Comparison of ENCODE assay signal across 7 cellular contexts in genomic region chrX:37060999-37061398, GRCh38. TPM values are rescaled to one million over a fixed set of nuclear protein-coding genes. Genes with fewer than 3 reads are reported as not detected.
DNase-seq lines count a peak whose midpoint lies in the region; ATAC-seq, FAIRE-seq and TF ChIP-seq lines count a peak whose summit lies in the region.

No MANE protein-coding gene starts in this region.

- H3K9ac ChIP-seq in MM.1S (ENCODE audit: low read length) (no peak overlapping the region), HepG2 (ENCODE audit: insufficient read depth, low read depth, low read length) (no peak overlapping the region)

- no peaks in the 10 kb centered on the region for H3K9me2 ChIP-seq in MM.1S (replicated peaks; ENCODE audit: insufficient read depth, low read length)

- H3K9me3 ChIP-seq in MM.1S (replicated peaks; ENCODE audit: insufficient read depth, low read length) (no peaks in the 10 kb centered on the region), HepG2 (ENCODE audit: low read length) (no peaks in the 10 kb centered on the region), esophagus squamous epithelium (no peaks in the 10 kb centered on the region)

- no peak overlapping the region for H3K4me3 ChIP-seq in MM.1S (ENCODE audit: low read length)
- no peak overlapping the region for H3K4me3 ChIP-seq in HepG2 (replicated peaks in 1 of 3; ENCODE audit: insufficient read depth in 1 of 3, low read depth in 2 of 3, low read length in 3 of 3)
- H3K4me3 ChIP-seq in esophagus squamous epithelium, result no peak overlapping the region

- TF ChIP-seq RAD21 in HepG2 (CRISPR knock-in tag; IDR thresholded peaks at IDR 0.05), result no peak

- H3K4me3 Mint-ChIP-seq in CD14-positive monocyte, result no peak overlapping the region

- TF ChIP-seq POLR2A in HepG2 (IDR thresholded peaks at IDR 0.05; ENCODE audit: insufficient read depth in 1 of 2, low read depth in 2 of 2, low read length in 2 of 2) (no peak), esophagus squamous epithelium (IDR thresholded peaks at IDR 0.05) (no peak)

- H3K79me2 ChIP-seq in MM.1S (ENCODE audit: low read length) (no peaks in the 10 kb centered on the region), HepG2 (ENCODE audit: insufficient read depth, low read length) (no peaks in the 10 kb centered on the region)

- H3K4me2 ChIP-seq in MM.1S (ENCODE audit: low read depth, low read length) (no peak overlapping the region), HepG2 (ENCODE audit: low read depth, low read length) (no peak overlapping the region)

- H3K27ac Mint-ChIP-seq in CD14-positive monocyte, result no peak overlapping the region

- intact Hi-C loops in HepG2 (cut with micrococcal nuclease; ENCODE audit: unreplicated experiment) (no loop called here), CD14-positive monocyte (cut with micrococcal nuclease) (no loop called here), esophagus squamous epithelium (cut with DNase I) (no loop called here)

- H3K36me3 ChIP-seq in MM.1S (replicated peaks; ENCODE audit: insufficient read depth, low read length) (no peaks in the 10 kb centered on the region), HepG2 (replicated peaks in 1 of 2; ENCODE audit: control insufficient read depth in 1 of 2, insufficient read depth in 2 of 2, low read length in 2 of 2) (no peaks in the 10 kb centered on the region), esophagus squamous epithelium (no peaks in the 10 kb centered on the region)

- no TSS peak for BruUV-seq in HepG2 (replicated peaks; lab: Mats Ljungman, UMichigan)

- in situ Hi-C loops in HepG2 (cut with HindIII; ENCODE audit: extremely low pct_ligation_motif_present, low pct_unique_long_range_greater_than_20kb), result no loop called here

- H3K27me3 ChIP-seq in MM.1S (replicated peaks; ENCODE audit: insufficient read depth, low read length), result no peaks in the 10 kb centered on the region
- no peaks in the 10 kb centered on the region for H3K27me3 ChIP-seq in HepG2 (ENCODE audit: control insufficient read depth in 1 of 2, insufficient read depth in 2 of 2, low read length in 2 of 2)
- no peaks in the 10 kb centered on the region for H3K27me3 ChIP-seq in esophagus squamous epithelium

- H2AFZ ChIP-seq in MM.1S (ENCODE audit: low read length), result no peak overlapping the region
- H2AFZ ChIP-seq in HepG2 (ENCODE audit: low read length), result no peak overlapping the region

- no peaks in the 10 kb centered on the region for H3K4me1 ChIP-seq in MM.1S (ENCODE audit: low read length)
- H3K4me1 ChIP-seq in HepG2 (ENCODE audit: insufficient read depth, low read length), result no peaks in the 10 kb centered on the region
- H3K4me1 ChIP-seq in esophagus squamous epithelium, result no peaks in the 10 kb centered on the region

- H3K27ac ChIP-seq in MM.1S (ENCODE audit: low read length), result no peak overlapping the region
- no peak overlapping the region for H3K27ac ChIP-seq in HepG2 (ENCODE audit: extremely low read length, insufficient read depth, low read length)
- H3K27ac ChIP-seq in esophagus squamous epithelium, result no peak overlapping the region

- H4K20me1 ChIP-seq in MM.1S (ENCODE audit: insufficient read depth, low read length) (no peaks in the 10 kb centered on the region), HepG2 (ENCODE audit: insufficient read depth, low read length) (no peaks in the 10 kb centered on the region)

- no peaks in the 10 kb centered on the region for H3K9me3 Mint-ChIP-seq in CD14-positive monocyte

- ATAC-seq in GM21447 (IDR thresholded peaks at IDR 0.05; ENCODE audit: unreplicated experiment), result peak; percentile 67
- ATAC-seq in HepG2, result peak; percentile 60

- FAIRE-seq in HepG2 (lab: Jason Lieb, UNC), result no peak

- POLR2A ChIA-PET in HepG2 (lab: Yijun Ruan, JAX), result no interaction called here

- DNase-seq in GM04504 (ENCODE audit: low read depth) (peak; percentile 7), MM.1S (peak; percentile 37), amniotic epithelial cell (ENCODE audit: low read depth) (peak; percentile 41), HepG2 (ENCODE audit: low spot score) (peak; percentile 6), CD14-positive monocyte (ENCODE audit: low spot score) (no peak), esophagus squamous epithelium (lab: John Stamatoyannopoulos, UW) (no peak)

- H3K36me3 Mint-ChIP-seq in CD14-positive monocyte, result no peaks in the 10 kb centered on the region

- TF ChIP-seq CTCF in MM.1S (IDR thresholded peaks at IDR 0.05; ENCODE audit: low read length) (peak; percentile 54), HepG2 (CRISPR knock-in tag; IDR thresholded peaks at IDR 0.05) (peak; percentile 53), CD14-positive monocyte (IDR thresholded peaks at IDR 0.05) (no peak), esophagus squamous epithelium (IDR thresholded peaks at IDR 0.05) (peak in 2 of 6 experiments; percentile 30 to 35)

- WGBS in HepG2 (ENCODE audit: low lambda C conversion rate), result 3% methylated on average over 3 of the region's 3 CpGs
- WGBS in esophagus squamous epithelium, 2 donors, result 4 to 6% methylated on average over 3 of the region's 3 CpGs

- H3K4me1 Mint-ChIP-seq in CD14-positive monocyte, result no peaks in the 10 kb centered on the region

- TF ChIP-seq EP300 in HepG2 (IDR thresholded peaks at IDR 0.05; ENCODE audit: low read depth in 2 of 2, low read length in 2 of 2) (no peak), HepG2 (CRISPR knock-in tag; IDR thresholded peaks at IDR 0.05; ENCODE audit: borderline replicate concordance) (no peak)

- H3K27me3 Mint-ChIP-seq in CD14-positive monocyte (ENCODE audit: low read depth in 3 of 3), result peaks cover 0 to 2% (median 2%) of the 10 kb centered on the region in 3 donors

- no peaks in the 10 kb centered on the region for H3F3A ChIP-seq in MM.1S (ENCODE audit: insufficient read depth, low read length)

- CTCF ChIA-PET in HepG2 (lab: Yijun Ruan, JAX; ENCODE audit: low intra/inter-chr PET ratio, low total read pairs), result no interaction called here

TF ChIP-seq in HepG2, 621 proteins besides CTCF, POLR2A, EP300 and RAD21:
- TF ChIP-seq ZNF121 (CRISPR knock-in tag; IDR thresholded peaks at IDR 0.05), result no peak
- TF ChIP-seq STAG1 (CRISPR knock-in tag; IDR thresholded peaks at IDR 0.05), result peak; percentile 54

RNA-seq across cellular contexts. Expression of gene FAM47C, which starts 52.8 kb away (rescaled TPM):
- total RNA-seq in HepG2 (2016; rRNA removed; fragmentation: Illumina TruSeq; extraction: Trizol) (not detected in 2 replicates), esophagus squamous epithelium (not detected)
- not detected in 2 replicates for total RNA-seq in HepG2 (2016; cell fraction: cytosol; rRNA removed; fragmentation: Illumina TruSeq; extraction: Trizol; ENCODE audit: low read depth)
- total RNA-seq in HepG2 (2016; cell fraction: insoluble cytoplasmic fraction; rRNA removed; fragmentation: Illumina TruSeq; extraction: Trizol), result not detected in 2 replicates
- total RNA-seq in HepG2 (2016; cell fraction: membrane; rRNA removed; fragmentation: Illumina TruSeq; extraction: Trizol), result not detected in 2 replicates
- not detected in 2 replicates for total RNA-seq in HepG2 (2016; cell fraction: nucleus; rRNA removed; fragmentation: Illumina TruSeq; extraction: Trizol)
- polyA plus RNA-seq in HepG2 (2011; rRNA removed) (not detected in 2 replicates), CD14-positive monocyte (not detected)
- polyA plus RNA-seq in HepG2 (2011; cell fraction: cytosol; rRNA removed), result not detected in 2 replicates
- not detected in 2 replicates for polyA plus RNA-seq in HepG2 (2011; cell fraction: nucleus; rRNA removed)
- polyA plus RNA-seq in HepG2 (2012), result not detected in 2 replicates
- polyA plus RNA-seq in HepG2 (2016; cell fraction: cytosol; fragmentation: Illumina TruSeq; extraction: Trizol; ENCODE audit: low read depth), result not detected in 2 replicates
- polyA plus RNA-seq in HepG2 (2016; cell fraction: insoluble cytoplasmic fraction; fragmentation: Illumina TruSeq; extraction: Trizol; ENCODE audit: low read depth), result not detected in 2 replicates
- not detected in 2 replicates for polyA plus RNA-seq in HepG2 (2016; cell fraction: membrane; fragmentation: Illumina TruSeq; extraction: Trizol; ENCODE audit: low read depth)
- not detected in 2 replicates for polyA plus RNA-seq in HepG2 (2016; cell fraction: nucleus; fragmentation: Illumina TruSeq; extraction: Trizol; ENCODE audit: insufficient read depth, low read depth)
- polyA minus RNA-seq in HepG2 (2011; rRNA and poly(A)+ RNA removed; ENCODE audit: low replicate concordance), result not detected in 2 replicates
- polyA minus RNA-seq in HepG2 (2011; cell fraction: cytosol; rRNA and poly(A)+ RNA removed), result not detected in 2 replicates
- not detected in 2 replicates for polyA minus RNA-seq in HepG2 (2011; cell fraction: nucleus; rRNA and poly(A)+ RNA removed)

Comparison
In these comparisons a context has a peak if more than half of its experiments do, and no peak if none do; other contexts are left out.
1. DNase-seq: peak in GM04504 (single experiment), MM.1S (single experiment), amniotic epithelial cell (single experiment) and HepG2 (single experiment); none in CD14-positive monocyte (single experiment) and esophagus squamous epithelium (single experiment).